In the genomic region with DNA sequence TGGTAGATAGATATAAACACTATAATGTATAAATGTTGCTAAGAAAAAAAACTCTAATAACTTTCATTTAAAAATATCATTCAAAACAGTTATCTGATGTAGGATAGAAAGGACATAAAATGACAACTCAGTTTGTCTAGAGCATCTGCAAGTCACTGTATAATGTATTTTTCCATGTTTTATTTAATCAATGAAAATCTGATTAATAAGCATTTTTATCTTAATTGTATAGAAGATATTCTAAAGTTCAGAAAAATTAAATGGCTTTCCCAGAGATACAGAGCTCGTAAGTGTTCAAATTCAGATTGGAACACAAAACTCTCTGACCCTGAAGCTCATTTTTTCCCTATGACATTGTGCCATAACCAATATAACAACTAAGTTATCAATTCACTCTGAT, we compare ENCODE assay signal across 26 cellular contexts.
"Had no signal": no experiment of that assay in that cellular context is flagged by ENCODE, and none has a peak within 500 bp of the region (broad histone marks: within the 10 kb centered on the region; RNA-seq: fewer than 3 reads in every experiment).

No MANE protein-coding gene starts in this region.

- H3K27me3 ChIP-seq: neutrophil, stomach, thyroid gland, tibial nerve, upper lobe of left lung, vagina had no signal

- H3K36me3 ChIP-seq: neutrophil, stomach, thoracic aorta, thyroid gland, tibial nerve, upper lobe of left lung, vagina had no signal

- H3K4me1 ChIP-seq: parathyroid adenoma, psoas muscle, stomach, thyroid gland, tibial nerve, upper lobe of left lung, vagina had no signal

- ATAC-seq: naive thymus-derived CD8-positive, alpha-beta T cell; natural killer cell treated with Interleukin-12 subunit alpha and Interleukin-12 subunit beta and Interleukin-15 and Interleukin-18, amount 100 ng/mL, for 72 hours; psoas muscle; right cardiac atrium; sciatic nerve; stimulated activated effector memory CD8-positive, alpha-beta T cell treated with anti-CD3 and anti-CD28 coated beads, Interleukin-12 subunit alpha, Interleukin-12 subunit beta, amount 100 ng/mL, for 72 hours; stimulated activated naive B cell treated with anti-CD40 and anti-IgM and Interleukin-4, amounts not matched to agents 10 μg/mL and 1 μg/mL and 100 μg/mL, for 72 hours had no signal

- H3K9ac ChIP-seq: parathyroid adenoma had no signal

- H2AFZ ChIP-seq: parathyroid adenoma had no signal

- FAIRE-seq: urothelium cell line had no signal

- H3K79me2 ChIP-seq: parathyroid adenoma had no signal

- H3K9me3 ChIP-seq: neutrophil, psoas muscle, stomach, thoracic aorta, thyroid gland, tibial nerve, upper lobe of left lung, vagina had no signal

- H3K27ac ChIP-seq: neutrophil, parathyroid adenoma, psoas muscle, skin epidermis, stomach, thoracic aorta, thyroid gland, tibial nerve, upper lobe of left lung, vagina had no signal

- DNase-seq: naive thymus-derived CD8-positive, alpha-beta T cell; nephron progenitor cell; nucleus accumbens; posterior cingulate gyrus; psoas muscle; right cardiac atrium; stimulated activated CD4-positive, alpha-beta T cell treated with anti-CD3 and anti-CD28 coated beads, Interleukin-15, amount 100 ng/mL, for 24 hours; stimulated activated CD4-positive, alpha-beta T cell treated with anti-CD3 and anti-CD28 coated beads, Interleukin-2, amount 100 ng/mL, for 24 hours; stimulated activated CD4-positive, alpha-beta T cell treated with anti-CD3 and anti-CD28 coated beads, Interleukin-2, amount 100 ng/mL, for 48 hours; stimulated activated CD4-positive, alpha-beta T cell treated with anti-CD3 and anti-CD28 coated beads, Interleukin-4, amount 100 ng/mL, for 24 hours; stimulated activated naive B cell treated with anti-CD40 and anti-IgM and Interleukin-4, amounts not matched to agents 10 μg/mL and 1 μg/mL and 100 μg/mL, for 72 hours; stimulated activated naive CD4-positive, alpha-beta T cell treated with Interleukin-2 at 50 U/mL for 16 hours; stomach; thyroid gland; trophoblast cell; upper lobe of left lung had no signal

- H3K4me3 ChIP-seq: psoas muscle, skin epidermis, stomach, thoracic aorta, thyroid gland, tibial nerve, upper lobe of left lung, vagina had no signal
